In the genomic region with DNA sequence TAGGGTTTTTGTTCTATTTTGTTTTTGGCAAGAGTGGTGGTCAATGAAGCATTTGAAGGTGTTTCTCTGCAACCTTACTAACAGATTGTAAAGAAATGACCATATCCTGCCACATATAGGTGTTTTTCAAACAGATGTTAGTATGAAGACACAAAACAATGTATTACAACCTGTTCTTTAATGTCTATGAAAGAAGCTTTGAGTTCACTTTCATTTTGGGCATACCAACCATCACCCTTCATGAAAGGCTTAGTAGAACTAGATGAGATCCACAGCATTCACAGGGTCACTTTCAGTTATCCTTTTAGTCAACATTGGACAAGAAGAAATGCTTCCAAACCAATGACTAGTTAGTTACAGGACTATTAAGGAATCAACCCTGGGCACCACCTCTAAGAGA, we compare ENCODE assay signal across 19 cellular contexts.
DNase-seq lines count a peak whose midpoint lies in the region; ATAC-seq lines count a peak whose summit lies in the region.
"Had no signal": no experiment of that assay in that cellular context is flagged by ENCODE, and none has a peak within 500 bp of the region (broad histone marks: within the 10 kb centered on the region; RNA-seq: fewer than 3 reads in every experiment).

No MANE protein-coding gene starts in this region.

- H3K27ac Mint-ChIP-seq in activated T-cell treated with anti-CD3 and anti-CD28 coated beads, Interleukin-2, amount 50 U/mL, for 72 hours: peak overlapping the region; percentile 34
- H3K27ac Mint-ChIP-seq: naive B cell had no signal

- H3K4me1 Mint-ChIP-seq in activated T-cell treated with anti-CD3 and anti-CD28 coated beads, Interleukin-2, amount 50 U/mL, for 72 hours (ENCODE audit: low read depth): peaks cover 28% of the 10 kb centered on the region

- ATAC-seq in activated T-cell treated with anti-CD3 and anti-CD28 coated beads, Interleukin-2, amount 50 U/mL, for 72 hours (replicated peaks in 1 of 2): peak; percentile 22 to 35
- ATAC-seq in GM21423 (IDR thresholded peaks at IDR 0.05; ENCODE audit: unreplicated experiment) (peak; percentile 61), HG03108 (IDR thresholded peaks at IDR 0.05; ENCODE audit: unreplicated experiment) (peak; percentile 55), HG03460 (IDR thresholded peaks at IDR 0.05; ENCODE audit: unreplicated experiment) (no peak), HG03025 (IDR thresholded peaks at IDR 0.05; ENCODE audit: low FRiP score, unreplicated experiment) (no peak)
- ATAC-seq: left cardiac atrium, upper lobe of right lung had no signal

- H3K36me3 Mint-ChIP-seq in activated T-cell treated with anti-CD3 and anti-CD28 coated beads, Interleukin-2, amount 50 U/mL, for 72 hours (ENCODE audit: insufficient read depth in 2 of 2): no peaks in the 10 kb centered on the region
- H3K36me3 Mint-ChIP-seq: naive B cell had no signal

- DNase-seq in activated T-cell treated with anti-CD3 and anti-CD28 coated beads, Interleukin-2, amount 50 U/mL, for 72 hours: no peak
- no peak for DNase-seq in activated T-cell treated with anti-CD3 and anti-CD28 coated beads, Interleukin-2, amount 50 U/mL, for 1 hour
- no peak for DNase-seq in ecto neural progenitor cell (ENCODE audit: low spot score)
- DNase-seq in dedifferentiated amniotic fluid mesenchymal stem cell (ENCODE audit: extremely low spot score): no peak
- DNase-seq: activated CD4-positive, alpha-beta T cell treated with anti-CD3 and anti-CD28 coated beads for 4 hours; activated effector memory CD4-positive, alpha-beta T cell treated with anti-CD3 and anti-CD28 coated beads, Interleukin-2, amount 50 U/mL, for 16 hours; EL; GM23248; head of caudate nucleus; left cardiac atrium; mesenchymal stem cell; MG63; naive B cell; Right ventricle myocardium superior; upper lobe of right lung had no signal

- H3K9me3 Mint-ChIP-seq in activated T-cell treated with anti-CD3 and anti-CD28 coated beads, Interleukin-2, amount 50 U/mL, for 72 hours: no peaks in the 10 kb centered on the region
- H3K9me3 Mint-ChIP-seq: naive B cell had no signal

- no peaks in the 10 kb centered on the region for H3K27me3 Mint-ChIP-seq in activated T-cell treated with anti-CD3 and anti-CD28 coated beads, Interleukin-2, amount 50 U/mL, for 72 hours (ENCODE audit: low read depth)
- H3K27me3 Mint-ChIP-seq: naive B cell had no signal

- peak overlapping the region in 1 of 2 donors; percentile 44 for H3K4me3 Mint-ChIP-seq in activated T-cell treated with anti-CD3 and anti-CD28 coated beads, Interleukin-2, amount 50 U/mL, for 72 hours
- H3K4me3 Mint-ChIP-seq: naive B cell had no signal

Comparison
In these comparisons a context has a peak if more than half of its experiments do, and no peak if none do; other contexts are left out.
1. ATAC-seq: peak in activated T-cell treated with anti-CD3 and anti-CD28 coated beads, Interleukin-2, amount 50 U/mL, for 72 hours (2 of 2), GM21423 (single experiment) and HG03108 (single experiment); none in HG03460 (single experiment) and HG03025 (single experiment).